ENCODE assay signal across 15 cellular contexts in the genomic region with DNA sequence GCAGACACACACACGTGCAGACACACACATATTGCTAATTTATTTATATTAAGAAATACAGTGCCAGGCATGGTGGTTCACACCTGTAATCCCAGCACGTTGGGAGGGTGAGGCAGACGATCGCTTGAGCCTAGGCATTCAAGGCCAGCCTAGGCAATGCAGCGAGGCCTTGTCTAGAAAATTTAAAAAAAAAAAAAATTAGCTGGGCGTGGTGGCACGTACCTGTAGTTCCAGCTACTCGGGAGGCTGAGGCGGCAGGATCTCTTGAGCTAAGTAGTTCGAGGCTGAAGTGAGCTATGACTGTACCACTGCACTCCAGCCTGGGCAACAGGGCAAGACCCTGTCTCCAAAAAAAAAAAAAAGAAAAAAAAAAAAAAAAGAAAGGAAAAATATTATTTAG. TPM values are rescaled to one million over a fixed set of nuclear protein-coding genes. Genes with fewer than 3 reads are reported as not detected.
DNase-seq lines count a peak whose midpoint lies in the region; ATAC-seq and TF ChIP-seq lines count a peak whose summit lies in the region.
"Had no signal": no experiment of that assay in that cellular context is flagged by ENCODE, and none has a peak within 500 bp of the region (broad histone marks: within the 10 kb centered on the region; RNA-seq: fewer than 3 reads in every experiment).

No MANE protein-coding gene starts in this region.

- TF ChIP-seq POLR2A in breast epithelium (IDR thresholded peaks at IDR 0.05), result no peak

- H3K4me1 ChIP-seq in breast epithelium (peaks cover 0 to 20% of the 10 kb centered on the region in 2 donors), muscle layer of duodenum (ENCODE audit: control insufficient read depth in 1 of 2, insufficient read depth in 2 of 2, low read length in 2 of 2) (peaks cover 0 to 17% of the 10 kb centered on the region in 2 donors), upper lobe of right lung (peaks cover 67% of the 10 kb centered on the region)
- H3K4me1 ChIP-seq: neural progenitor cell had no signal

- H3K9me3 ChIP-seq in breast epithelium (no peaks in the 10 kb centered on the region), muscle layer of duodenum (ENCODE audit: control insufficient read depth in 1 of 2, low read length in 2 of 2) (no peaks in the 10 kb centered on the region), upper lobe of right lung (no peaks in the 10 kb centered on the region)
- H3K9me3 ChIP-seq: tibial nerve had no signal

- POLR2A ChIA-PET in MCF 10A (lab: Yijun Ruan, JAX), result interaction anchor here (0.6 to 8.9 kb wide), 9 partner anchors 9 to 58 kb away, joined by 3 to 90 read pairs (median 4); a partner anchor contains a TSS

- no peaks in the 10 kb centered on the region for H3K27me3 Mint-ChIP-seq in MCF 10A (ENCODE audit: insufficient read depth, unreplicated experiment)
- H3K27me3 Mint-ChIP-seq: T-cell had no signal

- TF ChIP-seq CTCF in MCF 10A (IDR thresholded peaks at IDR 0.05; ENCODE audit: unreplicated experiment) (no peak), breast epithelium (IDR thresholded peaks at IDR 0.05) (no peak), upper lobe of right lung (IDR thresholded peaks at IDR 0.05) (no peak)

- H3K4me3 Mint-ChIP-seq in MCF 10A (ENCODE audit: unreplicated experiment), result peak overlapping the region; percentile 57
- H3K4me3 Mint-ChIP-seq: neural progenitor cell had no signal

- no TSS peak for BruUV-seq in MCF 10A (replicated peaks; lab: Mats Ljungman, UMichigan)

- in situ Hi-C loops in KBM-7 (cut with MboI; ENCODE audit: low pct_unique_long_range_greater_than_20kb, low sequenced_read_pairs), result no loop called here

- intact Hi-C loops in MCF 10A (cut with micrococcal nuclease) (loop anchor here (1.0 to 5.0 kb wide), 2 partner anchors 28 to 47 kb away; a partner anchor contains a TSS), breast epithelium (cut with DNase I; ENCODE audit: low total_unique reads) (no loop called here), upper lobe of right lung (cut with DNase I) (no loop called here)

- no peaks in the 10 kb centered on the region for H3K36me3 ChIP-seq in breast epithelium
- no peaks in the 10 kb centered on the region for H3K36me3 ChIP-seq in muscle layer of duodenum (ENCODE audit: control insufficient read depth in 1 of 2, insufficient read depth in 2 of 2, low read length in 2 of 2)
- H3K36me3 ChIP-seq in upper lobe of right lung, result no peaks in the 10 kb centered on the region
- H3K36me3 ChIP-seq: neural progenitor cell, tibial nerve had no signal

- DNase-seq in MCF 10A (ENCODE audit: unreplicated experiment), result no peak
- DNase-seq in breast epithelium (ENCODE audit: low spot score in 2 of 2), result no peak
- DNase-seq in upper lobe of right lung, result no peak
- DNase-seq in NCI-H446 treated with DMSO at 0.1 percent for 48 hours (lab: John Stamatoyannopoulos, UW), result no peak
- no peak for DNase-seq in AG08396 (ENCODE audit: low spot score)
- DNase-seq in KBM-7, result no peak
- DNase-seq: activated effector memory CD4-positive, alpha-beta T cell treated with Interleukin-2 at 50 U/mL for 16 hours; AML-193; DMS79; NCI-H2227 treated with DMSO at 0.1 percent for 48 hours had no signal

- peak overlapping the region; percentile 92 for H3K27ac Mint-ChIP-seq in MCF 10A (ENCODE audit: low read depth, unreplicated experiment)
- H3K27ac Mint-ChIP-seq: neural progenitor cell had no signal

- H3K4me3 ChIP-seq in breast epithelium (no peak overlapping the region), muscle layer of duodenum (ENCODE audit: low read depth in 1 of 2, low read length in 2 of 2) (no peak overlapping the region), upper lobe of right lung (no peak overlapping the region)
- H3K4me3 ChIP-seq: neural progenitor cell, tibial nerve had no signal

- no peaks in the 10 kb centered on the region for H3K36me3 Mint-ChIP-seq in MCF 10A (ENCODE audit: insufficient read depth, unreplicated experiment)
- H3K36me3 Mint-ChIP-seq: neural progenitor cell had no signal

- no peaks in the 10 kb centered on the region for H3K27me3 ChIP-seq in breast epithelium
- H3K27me3 ChIP-seq in muscle layer of duodenum (ENCODE audit: low read depth, low read length), result no peaks in the 10 kb centered on the region
- H3K27me3 ChIP-seq in upper lobe of right lung, result no peaks in the 10 kb centered on the region
- H3K27me3 ChIP-seq: neural progenitor cell, tibial nerve had no signal

- H3K9me3 Mint-ChIP-seq in MCF 10A (ENCODE audit: unreplicated experiment), result no peaks in the 10 kb centered on the region
- H3K9me3 Mint-ChIP-seq: neural progenitor cell, T-cell had no signal

- H3K4me1 Mint-ChIP-seq in MCF 10A (ENCODE audit: insufficient read depth, unreplicated experiment), result peaks cover 37% of the 10 kb centered on the region

- no peak for ATAC-seq in upper lobe of right lung

- H3K27ac ChIP-seq in breast epithelium, result peak overlapping the region in 1 of 2 donors; percentile 31
- H3K27ac ChIP-seq in cingulate gyrus (ENCODE audit: low read depth, low read length), result peak overlapping the region; percentile 76
- peak overlapping the region; percentile 40 for H3K27ac ChIP-seq in muscle layer of duodenum (ENCODE audit: low read length)
- peak overlapping the region; percentile 45 for H3K27ac ChIP-seq in upper lobe of right lung
- H3K27ac ChIP-seq: neural progenitor cell had no signal

- CTCF ChIA-PET in MCF 10A (lab: Yijun Ruan, JAX), result interaction anchor here (0.6 to 1.3 kb wide), 4 partner anchors 15 to 59 kb away, joined by 3 to 5 read pairs (median 3); a partner anchor contains a TSS

RNA-seq across cellular contexts. Expression of a gene that starts 28.8 kb away (rescaled TPM):
- 79.8 and 82.9 TPM in 2 replicates for total RNA-seq in MCF 10A (2022)
- 10 to 100 TPM; 61.6 to 77.1 (median 65.6) TPM for total RNA-seq in breast epithelium
- total RNA-seq in upper lobe of right lung, result 181 TPM

RNA-seq across cellular contexts. Expression of a gene that starts 58.7 kb away (rescaled TPM):
- 13.2 and 13.6 TPM in 2 replicates for total RNA-seq in MCF 10A (2022)
- total RNA-seq in breast epithelium, result 10 to 100 TPM; 14.2 to 24.4 (median 18.4) TPM
- 11.9 TPM for total RNA-seq in upper lobe of right lung
